In genomic region chr1:1352784-1353388, GRCh38 we compare ENCODE assay signal across 11 cellular contexts. TPM values are rescaled to one million over a fixed set of nuclear protein-coding genes. Genes with fewer than 3 reads are reported as not detected.
DNase-seq lines count a peak whose midpoint lies in the region; ATAC-seq and TF ChIP-seq lines count a peak whose summit lies in the region.
"Had no signal": no experiment of that assay in that cellular context is flagged by ENCODE, and none has a peak within 500 bp of the region (broad histone marks: within the 10 kb centered on the region; RNA-seq: fewer than 3 reads in every experiment).

No MANE protein-coding gene starts in this region.

- H3K36me3 ChIP-seq in fibroblast of lung (ENCODE audit: control insufficient read depth, insufficient read depth, low read length) (peaks cover 25% of the 10 kb centered on the region), smooth muscle cell (ENCODE audit: low read depth) (no peaks in the 10 kb centered on the region), prostate gland (no peaks in the 10 kb centered on the region)

- intact Hi-C loops in prostate gland (cut with DNase I): no loop called here

- H3K4me3 Mint-ChIP-seq in activated T-cell treated with anti-CD3 and anti-CD28 coated beads, Interleukin-2, amount 50 U/mL, for 4 hours: peak overlapping the region; percentile 56
- H3K4me3 Mint-ChIP-seq in activated T-cell treated with anti-CD3 and anti-CD28 coated beads, Interleukin-2, amount 50 U/mL, for 24 hours: no peak overlapping the region

- H3K27me3 ChIP-seq in fibroblast of lung (ENCODE audit: control insufficient read depth, insufficient read depth, low read length) (no peaks in the 10 kb centered on the region), smooth muscle cell (ENCODE audit: low read depth) (no peaks in the 10 kb centered on the region), prostate gland (replicated peaks; ENCODE audit: insufficient read depth) (no peaks in the 10 kb centered on the region)

- peaks cover 11% of the 10 kb centered on the region for H3K4me1 Mint-ChIP-seq in activated T-cell treated with anti-CD3 and anti-CD28 coated beads, Interleukin-2, amount 50 U/mL, for 4 hours (ENCODE audit: low read depth)
- peaks cover 7% of the 10 kb centered on the region for H3K4me1 Mint-ChIP-seq in activated T-cell treated with anti-CD3 and anti-CD28 coated beads, Interleukin-2, amount 50 U/mL, for 24 hours (ENCODE audit: low read depth)

- H3K9me3 ChIP-seq in fibroblast of lung (ENCODE audit: control insufficient read depth, insufficient read depth, low read depth, low read length) (no peaks in the 10 kb centered on the region), smooth muscle cell (replicated peaks; ENCODE audit: low read depth) (no peaks in the 10 kb centered on the region), prostate gland (no peaks in the 10 kb centered on the region)

- H4K20me1 ChIP-seq in fibroblast of lung (ENCODE audit: control insufficient read depth, extremely low read depth, insufficient read depth, low read length): no peaks in the 10 kb centered on the region
- H4K20me1 ChIP-seq in smooth muscle cell (ENCODE audit: low read depth): peaks cover 70% of the 10 kb centered on the region

- DNase-seq in activated T-cell treated with anti-CD3 and anti-CD28 coated beads, Interleukin-2, amount 50 U/mL, for 4 hours: no peak
- no peak for DNase-seq in activated T-cell treated with anti-CD3 and anti-CD28 coated beads, Interleukin-2, amount 50 U/mL, for 24 hours
- peak; percentile 21 for DNase-seq in NCI-H69 (lab: John Stamatoyannopoulos, UW)
- no peak for DNase-seq in fibroblast of lung (ENCODE audit: low read depth in 2 of 2)
- no peak for DNase-seq in smooth muscle cell (lab: John Stamatoyannopoulos, UW; ENCODE audit: unreplicated experiment)
- no peak for DNase-seq in NCI-H748 treated with DMSO at 0.1 percent for 48 hours (lab: John Stamatoyannopoulos, UW)
- DNase-seq in prostate gland (ENCODE audit: low spot score): no peak

- H3K9ac ChIP-seq in fibroblast of lung (ENCODE audit: insufficient read depth, low read length) (no peak overlapping the region), smooth muscle cell (ENCODE audit: low read depth) (no peak overlapping the region)

- no peaks in the 10 kb centered on the region for H3K9me3 Mint-ChIP-seq in activated T-cell treated with anti-CD3 and anti-CD28 coated beads, Interleukin-2, amount 50 U/mL, for 4 hours
- no peaks in the 10 kb centered on the region for H3K9me3 Mint-ChIP-seq in activated T-cell treated with anti-CD3 and anti-CD28 coated beads, Interleukin-2, amount 50 U/mL, for 24 hours

- peaks cover 21% of the 10 kb centered on the region for H3F3A ChIP-seq in smooth muscle cell (ENCODE audit: low read depth)

- H3K79me2 ChIP-seq in fibroblast of lung (ENCODE audit: control insufficient read depth, insufficient read depth, low read length) (peaks cover 67% of the 10 kb centered on the region), smooth muscle cell (ENCODE audit: low read depth) (peaks cover 59% of the 10 kb centered on the region)

- TF ChIP-seq POLR2A in prostate gland (IDR thresholded peaks at IDR 0.05): no peak

- peak overlapping the region; percentile 28 for H3K27ac ChIP-seq in fibroblast of lung (ENCODE audit: insufficient read depth, low read length)
- H3K27ac ChIP-seq in smooth muscle cell (ENCODE audit: low read depth): peak overlapping the region; percentile 48
- no peak overlapping the region for H3K27ac ChIP-seq in prostate gland

- WGBS in smooth muscle cell (ENCODE audit: low lambda C conversion rate): 57% methylated on average over 5 of the region's 5 CpGs
- WGBS in prostate gland: 44% methylated on average over 3 of the region's 5 CpGs

- no peak for ATAC-seq in activated T-cell treated with anti-CD3 and anti-CD28 coated beads, Interleukin-2, amount 50 U/mL, for 4 hours
- ATAC-seq in HG03439 (IDR thresholded peaks at IDR 0.05; ENCODE audit: unreplicated experiment): no peak

- peaks cover 16% of the 10 kb centered on the region for H3K4me1 ChIP-seq in fibroblast of lung (ENCODE audit: control insufficient read depth, extremely low read depth, insufficient read depth, low read length)
- H3K4me1 ChIP-seq in smooth muscle cell (ENCODE audit: low read depth): peaks cover 31% of the 10 kb centered on the region
- no peaks in the 10 kb centered on the region for H3K4me1 ChIP-seq in prostate gland (replicated peaks)

- peaks cover 30% of the 10 kb centered on the region for H3K27me3 Mint-ChIP-seq in activated T-cell treated with anti-CD3 and anti-CD28 coated beads, Interleukin-2, amount 50 U/mL, for 4 hours (ENCODE audit: low read depth)
- peaks cover 35% of the 10 kb centered on the region for H3K27me3 Mint-ChIP-seq in activated T-cell treated with anti-CD3 and anti-CD28 coated beads, Interleukin-2, amount 50 U/mL, for 24 hours

- H3K4me3 ChIP-seq in fibroblast of lung (replicated peaks in 1 of 4; ENCODE audit: control extremely low read depth in 1 of 4, insufficient read depth in 1 of 4, low read depth in 3 of 4, low read length in 4 of 4) (peak overlapping the region in 2 of 4 experiments; percentile 14 to 45), smooth muscle cell (no peak overlapping the region), prostate gland (no peak overlapping the region)
- H3K4me3 ChIP-seq: coronary artery, skin epidermis had no signal

- peak overlapping the region; percentile 44 for H3K4me2 ChIP-seq in fibroblast of lung (ENCODE audit: extremely low read depth, insufficient read depth, low read length)
- H3K4me2 ChIP-seq in smooth muscle cell: peak overlapping the region; percentile 68

- no peaks in the 10 kb centered on the region for H3K36me3 Mint-ChIP-seq in activated T-cell treated with anti-CD3 and anti-CD28 coated beads, Interleukin-2, amount 50 U/mL, for 4 hours (ENCODE audit: insufficient read depth)
- no peaks in the 10 kb centered on the region for H3K36me3 Mint-ChIP-seq in activated T-cell treated with anti-CD3 and anti-CD28 coated beads, Interleukin-2, amount 50 U/mL, for 24 hours (ENCODE audit: low read depth)

- H2AFZ ChIP-seq in fibroblast of lung (ENCODE audit: low read length) (no peak overlapping the region), smooth muscle cell (ENCODE audit: low read depth) (no peak overlapping the region)

- TF ChIP-seq CTCF in fibroblast of lung (conservative IDR thresholded peaks at IDR 0.05 in 1 of 2, IDR thresholded peaks at IDR 0.05 in 1 of 2; ENCODE audit: low read depth in 1 of 2, low read length in 2 of 2): no peak
- TF ChIP-seq CTCF in smooth muscle cell (IDR thresholded peaks at IDR 0.05; ENCODE audit: borderline replicate concordance, insufficient read depth, poor library complexity, severe bottlenecking): no peak
- TF ChIP-seq CTCF in prostate gland (IDR thresholded peaks at IDR 0.05): no peak

- no peak overlapping the region for H3K27ac Mint-ChIP-seq in activated T-cell treated with anti-CD3 and anti-CD28 coated beads, Interleukin-2, amount 50 U/mL, for 24 hours

RNA-seq across cellular contexts. Expression of gene DVL1, which starts 3.7 kb away (rescaled TPM):
- total RNA-seq in activated T-cell treated with anti-CD3 and anti-CD28 coated beads, Interleukin-2, amount 50 U/mL, for 4 hours: 10 to 100 TPM; 70.7 to 74.6 (median 72.1) TPM
- 78.3 and 107 TPM in 2 replicates for total RNA-seq in fibroblast of lung
- 9.1 and 12.5 TPM in 2 replicates for polyA plus RNA-seq in fibroblast of lung
- 23.4 and 43.6 TPM in 2 replicates for polyA plus RNA-seq in fibroblast of lung (2012)
- polyA minus RNA-seq in fibroblast of lung (ENCODE audit: low replicate concordance): 14.8 and 16.0 TPM in 2 replicates
- total RNA-seq in smooth muscle cell: 28.5 and 37.8 TPM in 2 replicates
- polyA plus RNA-seq in smooth muscle cell: 28.7 and 43.5 TPM in 2 replicates
- total RNA-seq in prostate gland: 100 to 1,000 TPM in 1 of 2 donors, 10 to 100 TPM in 1; 70.5 to 165 TPM

RNA-seq across cellular contexts. Expression of gene MXRA8, which starts 5.5 kb away (rescaled TPM):
- total RNA-seq in activated T-cell treated with anti-CD3 and anti-CD28 coated beads, Interleukin-2, amount 50 U/mL, for 4 hours: under 1 TPM; 0.41 to 0.53 (median 0.47) TPM
- total RNA-seq in fibroblast of lung (262 and 397 TPM in 2 replicates), smooth muscle cell (240 and 266 TPM in 2 replicates), prostate gland (100 to 1,000 TPM in 1 of 2 donors, 10 to 100 TPM in 1; 39.0 to 152 TPM)
- polyA plus RNA-seq in fibroblast of lung (205 and 239 TPM in 2 replicates), smooth muscle cell (473 and 597 TPM in 2 replicates)
- polyA plus RNA-seq in fibroblast of lung (2012): 320 and 409 TPM in 2 replicates
- 638 and 877 TPM in 2 replicates for polyA minus RNA-seq in fibroblast of lung (ENCODE audit: low replicate concordance)

RNA-seq across cellular contexts. Expression of gene TAS1R3, which starts 21.8 kb away (rescaled TPM):
- under 1 TPM; 0.15 to 0.29 (median 0.19) TPM for total RNA-seq in activated T-cell treated with anti-CD3 and anti-CD28 coated beads, Interleukin-2, amount 50 U/mL, for 4 hours
- total RNA-seq in fibroblast of lung: 0.17 and 0.26 TPM in 2 replicates
- polyA plus RNA-seq in fibroblast of lung: 0.01 and 0.02 TPM in 2 replicates
- polyA plus RNA-seq in fibroblast of lung (2012): 0.06 and 0.13 TPM in 2 replicates
- not detected in 2 replicates for polyA minus RNA-seq in fibroblast of lung (ENCODE audit: low replicate concordance)
- 0.18 and 0.36 TPM in 2 replicates for total RNA-seq in smooth muscle cell
- polyA plus RNA-seq in smooth muscle cell: 0.39 and 0.79 TPM in 2 replicates
- under 1 TPM in 1 of 2 donors, not detected in 1; 0.80 TPM for total RNA-seq in prostate gland
- total RNA-seq: M059J had no signal

RNA-seq across cellular contexts. Expression of gene AURKAIP1, which starts 22.1 kb away (rescaled TPM):
- total RNA-seq in activated T-cell treated with anti-CD3 and anti-CD28 coated beads, Interleukin-2, amount 50 U/mL, for 4 hours: 100 to 1,000 TPM; 218 to 244 (median 220) TPM
- total RNA-seq in fibroblast of lung: 83.2 and 85.2 TPM in 2 replicates
- 42.2 and 66.9 TPM in 2 replicates for polyA plus RNA-seq in fibroblast of lung
- polyA plus RNA-seq in fibroblast of lung (2012): 92.6 and 179 TPM in 2 replicates
- 7.1 and 8.1 TPM in 2 replicates for polyA minus RNA-seq in fibroblast of lung (ENCODE audit: low replicate concordance)
- total RNA-seq in smooth muscle cell: 60.1 and 81.8 TPM in 2 replicates
- 214 and 245 TPM in 2 replicates for polyA plus RNA-seq in smooth muscle cell
- 100 to 1,000 TPM; 152 to 161 TPM for total RNA-seq in prostate gland

RNA-seq across cellular contexts. Expression of gene CPTP, which starts 28.3 kb away (rescaled TPM):
- 10 to 100 TPM; 16.0 to 18.4 (median 18.1) TPM for total RNA-seq in activated T-cell treated with anti-CD3 and anti-CD28 coated beads, Interleukin-2, amount 50 U/mL, for 4 hours
- total RNA-seq in fibroblast of lung: 9.0 and 10.1 TPM in 2 replicates
- 6.0 and 6.2 TPM in 2 replicates for polyA plus RNA-seq in fibroblast of lung
- 13.5 and 18.1 TPM in 2 replicates for polyA plus RNA-seq in fibroblast of lung (2012)
- polyA minus RNA-seq in fibroblast of lung (ENCODE audit: low replicate concordance): 4.4 and 5.6 TPM in 2 replicates
- 13.8 and 16.2 TPM in 2 replicates for total RNA-seq in smooth muscle cell
- 32.5 and 34.3 TPM in 2 replicates for polyA plus RNA-seq in smooth muscle cell
- total RNA-seq in prostate gland: 10 to 100 TPM; 35.8 to 54.0 TPM

Comparison
In these comparisons a context has a peak if more than half of its experiments do, and no peak if none do; other contexts are left out.
1. H3K27ac ChIP-seq: peak in fibroblast of lung (single experiment) and smooth muscle cell (single experiment); none in prostate gland (0 of 2).
2. RNA of gene MXRA8, which starts 5.5 kb away (total RNA-seq): 262 to 397 TPM in fibroblast of lung, 240 to 266 TPM in smooth muscle cell and 39.0 to 152 TPM in prostate gland; 0.41 to 0.53 TPM in activated T-cell treated with anti-CD3 and anti-CD28 coated beads, Interleukin-2, amount 50 U/mL, for 4 hours; every median in the first group is over 10 times any median in the second.